Comparison of ENCODE assay signal across 8 cellular contexts in genomic region chr15:31215490-31216209, GRCh38.
DNase-seq lines count a peak whose midpoint lies in the region; ATAC-seq and TF ChIP-seq lines count a peak whose summit lies in the region.

No MANE protein-coding gene starts in this region.

- H3K4me3 ChIP-seq in epithelial cell of esophagus (ENCODE audit: low read length) (no peak overlapping the region), mucosa of rectum (ENCODE audit: low read length in 2 of 2) (peak overlapping the region; percentile 37 to 68)

- H3K4me1 Mint-ChIP-seq in CD14-positive monocyte: peaks cover 80% of the 10 kb centered on the region

- H3K9ac ChIP-seq in mucosa of rectum (ENCODE audit: low read depth in 1 of 2, low read length in 2 of 2): peak overlapping the region; percentile 54 to 91

- peaks cover 12 to 20% of the 10 kb centered on the region in 2 donors for H3K36me3 Mint-ChIP-seq in CD14-positive monocyte

- peaks cover 20 to 23% of the 10 kb centered on the region in 2 donors for H3K4me1 ChIP-seq in mucosa of rectum (ENCODE audit: control insufficient read depth in 2 of 2, insufficient read depth in 2 of 2, low read length in 2 of 2)

- peak overlapping the region; percentile 80 to 83 for H3K4me3 Mint-ChIP-seq in CD14-positive monocyte

- H3K36me3 ChIP-seq in mucosa of rectum (ENCODE audit: control insufficient read depth in 2 of 2, insufficient read depth in 2 of 2, low read length in 2 of 2): no peaks in the 10 kb centered on the region

- DNase-seq in CD14-positive monocyte (ENCODE audit: low spot score) (peak; percentile 86), NOMO-1 treated with dmso at 0.1 percent for 144 hours (lab: John Stamatoyannopoulos, UW; ENCODE audit: unreplicated experiment) (peak; percentile 74), activated T-cell treated with anti-CD3 and anti-CD28 coated beads for 1 hour (ENCODE audit: low read depth) (peak; percentile 78), epithelial cell of esophagus (ENCODE audit: low read depth) (peak; percentile 52)
- peak; percentile 92 for DNase-seq in stimulated activated CD8-positive, alpha-beta memory T cell treated with anti-CD3 and anti-CD28 coated beads, Interleukin-4, amount 100 ng/mL, for 48 hours

- H3K9me3 Mint-ChIP-seq in CD14-positive monocyte: peaks cover 0 to 11% (median 0%) of the 10 kb centered on the region in 7 donors

- H3K27me3 Mint-ChIP-seq in CD14-positive monocyte (ENCODE audit: low read depth in 3 of 3): peaks cover 0 to 3% (median 0%) of the 10 kb centered on the region in 3 donors

- peak; percentile 98 for TF ChIP-seq CTCF in CD14-positive monocyte (IDR thresholded peaks at IDR 0.05)
- peak; percentile 53 for TF ChIP-seq CTCF in epithelial cell of esophagus (IDR thresholded peaks at IDR 0.05; ENCODE audit: insufficient read depth, low read depth, low read length, missing control alignments)

- intact Hi-C loops in CD14-positive monocyte (cut with micrococcal nuclease): loop anchor here (1.0 to 5.0 kb wide), 5 partner anchors 47 to 272 kb away; no protein-coding TSS in a partner anchor

- H3K9me3 ChIP-seq in mucosa of rectum (ENCODE audit: control insufficient read depth in 2 of 2, low read length in 2 of 2): no peaks in the 10 kb centered on the region

- ATAC-seq in GM19324 (IDR thresholded peaks at IDR 0.05; ENCODE audit: low FRiP score, unreplicated experiment): peak; percentile 80
- peak; percentile 61 for ATAC-seq in HG03457 (IDR thresholded peaks at IDR 0.05; ENCODE audit: unreplicated experiment)

- peak overlapping the region; percentile 98 for H3K27ac ChIP-seq in mucosa of rectum (ENCODE audit: low read depth in 2 of 2, low read length in 2 of 2)

- H3K27ac Mint-ChIP-seq in CD14-positive monocyte: peak overlapping the region; percentile 90 to 98 (median 93)

- no peaks in the 10 kb centered on the region for H3K27me3 ChIP-seq in mucosa of rectum (ENCODE audit: control insufficient read depth in 2 of 2, insufficient read depth in 2 of 2, low read length in 2 of 2)
